ENCODE assay signal across 6 cellular contexts in the genomic region with DNA sequence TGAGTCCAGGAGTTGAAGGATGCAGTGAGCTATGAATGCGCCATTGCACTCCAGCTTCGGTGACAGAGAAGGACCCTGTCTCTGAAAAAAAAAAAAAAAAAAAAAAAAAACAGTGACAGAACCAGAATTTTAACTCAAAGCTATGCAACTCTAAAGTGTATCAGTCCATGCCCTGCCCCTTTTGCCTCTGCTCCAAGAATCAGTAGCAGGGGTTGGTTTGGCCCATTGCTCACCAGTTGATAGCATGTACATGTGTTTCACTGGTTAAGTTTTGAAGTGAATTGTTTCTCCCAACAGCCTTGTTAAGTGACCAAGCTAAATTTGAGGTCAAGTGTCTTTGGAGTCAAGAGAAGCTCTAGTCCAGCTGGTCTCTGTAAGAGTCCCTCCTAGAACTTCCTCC.
"Had no signal": no experiment of that assay in that cellular context is flagged by ENCODE, and none has a peak within 500 bp of the region (broad histone marks: within the 10 kb centered on the region; RNA-seq: fewer than 3 reads in every experiment).

No MANE protein-coding gene starts in this region.

- H3K27ac Mint-ChIP-seq: IgD-negative memory B cell had no signal

- FAIRE-seq: HTR-8/SVneo, K562 had no signal

- H3K36me3 Mint-ChIP-seq: IgD-negative memory B cell had no signal

- DNase-seq: IMR-90, KBM-7 had no signal

- H3K4me1 Mint-ChIP-seq: IgD-negative memory B cell had no signal

- H3K9me3 Mint-ChIP-seq: IgD-negative memory B cell had no signal

- H3K27ac ChIP-seq: HL-60 had no signal

- H3K4me3 Mint-ChIP-seq: IgD-negative memory B cell had no signal

- H3K4me3 ChIP-seq: K562 had no signal

- ATAC-seq: K562 had no signal
